1 cellular context compared by ENCODE assay signal in the genomic region with DNA sequence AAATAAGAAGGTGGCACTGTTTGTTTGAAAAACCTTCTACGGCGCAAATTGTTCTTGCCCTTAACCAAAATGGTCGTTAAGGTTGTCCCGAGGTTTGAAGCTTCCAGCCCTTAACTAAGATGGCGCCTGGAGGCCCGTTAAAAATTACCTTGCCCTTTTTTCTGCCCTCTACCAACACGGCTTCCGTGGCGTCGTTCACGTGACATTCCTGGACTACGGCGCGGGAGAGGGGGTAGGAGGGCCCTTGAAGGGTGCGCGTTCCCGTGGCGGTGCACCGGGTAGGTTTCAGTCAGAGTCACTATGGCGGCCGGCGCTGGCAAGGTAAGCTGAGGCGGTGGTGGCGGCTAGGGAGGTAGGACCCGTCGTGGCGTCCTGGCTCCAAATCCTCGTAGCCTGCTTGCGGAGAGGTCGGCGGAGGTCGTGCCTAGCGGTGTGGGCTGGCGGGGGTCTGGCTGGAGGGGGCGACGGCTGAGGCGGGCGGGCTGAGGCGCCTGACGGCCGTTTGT.
A peak's percentile ranks its signal among the peaks of the same experiment; 100 is the strongest.
TF ChIP-seq lines count a peak whose summit lies in the region.

A gene with protein sequence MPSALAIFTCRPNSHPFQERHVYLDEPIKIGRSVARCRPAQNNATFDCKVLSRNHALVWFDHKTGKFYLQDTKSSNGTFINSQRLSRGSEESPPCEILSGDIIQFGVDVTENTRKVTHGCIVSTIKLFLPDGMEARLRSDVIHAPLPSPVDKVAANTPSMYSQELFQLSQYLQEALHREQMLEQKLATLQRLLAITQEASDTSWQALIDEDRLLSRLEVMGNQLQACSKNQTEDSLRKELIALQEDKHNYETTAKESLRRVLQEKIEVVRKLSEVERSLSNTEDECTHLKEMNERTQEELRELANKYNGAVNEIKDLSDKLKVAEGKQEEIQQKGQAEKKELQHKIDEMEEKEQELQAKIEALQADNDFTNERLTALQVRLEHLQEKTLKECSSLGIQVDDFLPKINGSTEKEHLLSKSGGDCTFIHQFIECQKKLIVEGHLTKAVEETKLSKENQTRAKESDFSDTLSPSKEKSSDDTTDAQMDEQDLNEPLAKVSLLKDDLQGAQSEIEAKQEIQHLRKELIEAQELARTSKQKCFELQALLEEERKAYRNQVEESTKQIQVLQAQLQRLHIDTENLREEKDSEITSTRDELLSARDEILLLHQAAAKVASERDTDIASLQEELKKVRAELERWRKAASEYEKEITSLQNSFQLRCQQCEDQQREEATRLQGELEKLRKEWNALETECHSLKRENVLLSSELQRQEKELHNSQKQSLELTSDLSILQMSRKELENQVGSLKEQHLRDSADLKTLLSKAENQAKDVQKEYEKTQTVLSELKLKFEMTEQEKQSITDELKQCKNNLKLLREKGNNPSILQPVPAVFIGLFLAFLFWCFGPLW (plus strand): TSS at position 288 of the 506 bp plus-strand sequence. CDS start 1,343 bp downstream, outside the sequence.

TF ChIP-seq in GM12878, 131 proteins besides CTCF, POLR2A, EP300 and RAD21 (continued from another document and continues in another):
- TF ChIP-seq, protein P1, sequence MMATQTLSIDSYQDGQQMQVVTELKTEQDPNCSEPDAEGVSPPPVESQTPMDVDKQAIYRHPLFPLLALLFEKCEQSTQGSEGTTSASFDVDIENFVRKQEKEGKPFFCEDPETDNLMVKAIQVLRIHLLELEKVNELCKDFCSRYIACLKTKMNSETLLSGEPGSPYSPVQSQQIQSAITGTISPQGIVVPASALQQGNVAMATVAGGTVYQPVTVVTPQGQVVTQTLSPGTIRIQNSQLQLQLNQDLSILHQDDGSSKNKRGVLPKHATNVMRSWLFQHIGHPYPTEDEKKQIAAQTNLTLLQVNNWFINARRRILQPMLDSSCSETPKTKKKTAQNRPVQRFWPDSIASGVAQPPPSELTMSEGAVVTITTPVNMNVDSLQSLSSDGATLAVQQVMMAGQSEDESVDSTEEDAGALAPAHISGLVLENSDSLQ (IDR thresholded peaks at IDR 0.05): no peak
- TF ChIP-seq CHD1 (IDR thresholded peaks at IDR 0.05; ENCODE audit: low read depth, low read length): no peak
- no peak for TF ChIP-seq PAX5 (IDR thresholded peaks at IDR 0.05; ENCODE audit: borderline replicate concordance, low read depth, low read length)
- no peak for TF ChIP-seq CHD4 (IDR thresholded peaks at IDR 0.05)
- peak; percentile 94 for TF ChIP-seq HCFC1 (IDR thresholded peaks at IDR 0.05; ENCODE audit: low read length)
- TF ChIP-seq, protein P2, sequence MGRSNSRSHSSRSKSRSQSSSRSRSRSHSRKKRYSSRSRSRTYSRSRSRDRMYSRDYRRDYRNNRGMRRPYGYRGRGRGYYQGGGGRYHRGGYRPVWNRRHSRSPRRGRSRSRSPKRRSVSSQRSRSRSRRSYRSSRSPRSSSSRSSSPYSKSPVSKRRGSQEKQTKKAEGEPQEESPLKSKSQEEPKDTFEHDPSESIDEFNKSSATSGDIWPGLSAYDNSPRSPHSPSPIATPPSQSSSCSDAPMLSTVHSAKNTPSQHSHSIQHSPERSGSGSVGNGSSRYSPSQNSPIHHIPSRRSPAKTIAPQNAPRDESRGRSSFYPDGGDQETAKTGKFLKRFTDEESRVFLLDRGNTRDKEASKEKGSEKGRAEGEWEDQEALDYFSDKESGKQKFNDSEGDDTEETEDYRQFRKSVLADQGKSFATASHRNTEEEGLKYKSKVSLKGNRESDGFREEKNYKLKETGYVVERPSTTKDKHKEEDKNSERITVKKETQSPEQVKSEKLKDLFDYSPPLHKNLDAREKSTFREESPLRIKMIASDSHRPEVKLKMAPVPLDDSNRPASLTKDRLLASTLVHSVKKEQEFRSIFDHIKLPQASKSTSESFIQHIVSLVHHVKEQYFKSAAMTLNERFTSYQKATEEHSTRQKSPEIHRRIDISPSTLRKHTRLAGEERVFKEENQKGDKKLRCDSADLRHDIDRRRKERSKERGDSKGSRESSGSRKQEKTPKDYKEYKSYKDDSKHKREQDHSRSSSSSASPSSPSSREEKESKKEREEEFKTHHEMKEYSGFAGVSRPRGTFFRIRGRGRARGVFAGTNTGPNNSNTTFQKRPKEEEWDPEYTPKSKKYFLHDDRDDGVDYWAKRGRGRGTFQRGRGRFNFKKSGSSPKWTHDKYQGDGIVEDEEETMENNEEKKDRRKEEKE (IDR thresholded peaks at IDR 0.05): no peak
- no peak for TF ChIP-seq KDM1A (IDR thresholded peaks at IDR 0.05; ENCODE audit: borderline replicate concordance)
- TF ChIP-seq NR2F1 (conservative IDR thresholded peaks at IDR 0.05): peak; percentile 63
- no peak for TF ChIP-seq JUNB (IDR thresholded peaks at IDR 0.05)
- TF ChIP-seq SIN3A (IDR thresholded peaks at IDR 0.05; ENCODE audit: low read depth, low read length): peak; percentile 55; the same call in 1 of the 2 replicates
- 0 out of 2 replicates have a peak, but pooled peaks have one; percentile 39 for TF ChIP-seq PAX8 (IDR thresholded peaks at IDR 0.05)
- no peak for TF ChIP-seq SUPT20H (IDR thresholded peaks at IDR 0.05; ENCODE audit: borderline replicate concordance, control insufficient read depth, low read depth, low read length)
- peak; percentile 96 for TF ChIP-seq RAD51 (IDR thresholded peaks at IDR 0.05)
- TF ChIP-seq, protein P3, sequence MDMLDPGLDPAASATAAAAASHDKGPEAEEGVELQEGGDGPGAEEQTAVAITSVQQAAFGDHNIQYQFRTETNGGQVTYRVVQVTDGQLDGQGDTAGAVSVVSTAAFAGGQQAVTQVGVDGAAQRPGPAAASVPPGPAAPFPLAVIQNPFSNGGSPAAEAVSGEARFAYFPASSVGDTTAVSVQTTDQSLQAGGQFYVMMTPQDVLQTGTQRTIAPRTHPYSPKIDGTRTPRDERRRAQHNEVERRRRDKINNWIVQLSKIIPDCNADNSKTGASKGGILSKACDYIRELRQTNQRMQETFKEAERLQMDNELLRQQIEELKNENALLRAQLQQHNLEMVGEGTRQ (IDR thresholded peaks at IDR 0.05; ENCODE audit: borderline replicate concordance, low read depth, low read length): peak; percentile 92
- TF ChIP-seq SREBF1 (IDR thresholded peaks at IDR 0.05; ENCODE audit: low read length): no peak
- TF ChIP-seq MYC (IDR thresholded peaks at IDR 0.05; ENCODE audit: insufficient read depth, insufficient read length, insufficient replicate concordance, low read length, severe bottlenecking): no peak
- no peak for TF ChIP-seq ZNF384 (IDR thresholded peaks at IDR 0.05; ENCODE audit: borderline replicate concordance, low read depth, low read length)
- TF ChIP-seq LARP7 (IDR thresholded peaks at IDR 0.05): no peak
- TF ChIP-seq SP1 (IDR thresholded peaks at IDR 0.05; ENCODE audit: low read depth, low read length): peak; percentile 69
- TF ChIP-seq ZNF622 (IDR thresholded peaks at IDR 0.05): no peak
- no peak for TF ChIP-seq ZNF274 (IDR thresholded peaks at IDR 0.05; ENCODE audit: insufficient read depth, insufficient read length)
- no peak for TF ChIP-seq NR2C2 (IDR thresholded peaks at IDR 0.05; ENCODE audit: borderline replicate concordance, control insufficient read depth, insufficient read length, low read depth)
- TF ChIP-seq, protein P4, sequence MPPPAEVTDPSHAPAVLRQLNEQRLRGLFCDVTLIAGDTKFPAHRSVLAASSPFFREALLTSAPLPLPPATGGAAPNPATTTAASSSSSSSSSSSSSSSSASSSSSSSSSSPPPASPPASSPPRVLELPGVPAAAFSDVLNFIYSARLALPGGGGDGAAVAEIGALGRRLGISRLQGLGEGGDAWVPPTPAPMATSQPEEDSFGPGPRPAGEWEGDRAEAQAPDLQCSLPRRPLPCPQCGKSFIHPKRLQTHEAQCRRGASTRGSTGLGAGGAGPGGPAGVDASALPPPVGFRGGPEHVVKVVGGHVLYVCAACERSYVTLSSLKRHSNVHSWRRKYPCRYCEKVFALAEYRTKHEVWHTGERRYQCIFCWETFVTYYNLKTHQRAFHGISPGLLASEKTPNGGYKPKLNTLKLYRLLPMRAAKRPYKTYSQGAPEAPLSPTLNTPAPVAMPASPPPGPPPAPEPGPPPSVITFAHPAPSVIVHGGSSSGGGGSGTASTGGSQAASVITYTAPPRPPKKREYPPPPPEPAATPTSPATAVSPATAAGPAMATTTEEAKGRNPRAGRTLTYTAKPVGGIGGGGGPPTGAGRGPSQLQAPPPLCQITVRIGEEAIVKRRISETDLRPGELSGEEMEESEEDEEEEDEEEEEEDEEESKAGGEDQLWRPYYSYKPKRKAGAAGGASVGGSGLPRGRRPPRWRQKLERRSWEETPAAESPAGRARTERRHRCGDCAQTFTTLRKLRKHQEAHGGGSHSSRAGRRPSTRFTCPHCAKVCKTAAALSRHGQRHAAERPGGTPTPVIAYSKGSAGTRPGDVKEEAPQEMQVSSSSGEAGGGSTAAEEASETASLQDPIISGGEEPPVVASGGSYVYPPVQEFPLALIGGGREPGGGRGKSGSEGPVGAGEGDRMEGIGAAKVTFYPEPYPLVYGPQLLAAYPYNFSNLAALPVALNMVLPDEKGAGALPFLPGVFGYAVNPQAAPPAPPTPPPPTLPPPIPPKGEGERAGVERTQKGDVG (CRISPR knock-in tag; IDR thresholded peaks at IDR 0.05): no peak
- 0 out of 2 replicates have a peak, but pooled peaks have one; percentile 20 for TF ChIP-seq ZBED1 (IDR thresholded peaks at IDR 0.05; ENCODE audit: borderline replicate concordance)
- TF ChIP-seq, protein P5, sequence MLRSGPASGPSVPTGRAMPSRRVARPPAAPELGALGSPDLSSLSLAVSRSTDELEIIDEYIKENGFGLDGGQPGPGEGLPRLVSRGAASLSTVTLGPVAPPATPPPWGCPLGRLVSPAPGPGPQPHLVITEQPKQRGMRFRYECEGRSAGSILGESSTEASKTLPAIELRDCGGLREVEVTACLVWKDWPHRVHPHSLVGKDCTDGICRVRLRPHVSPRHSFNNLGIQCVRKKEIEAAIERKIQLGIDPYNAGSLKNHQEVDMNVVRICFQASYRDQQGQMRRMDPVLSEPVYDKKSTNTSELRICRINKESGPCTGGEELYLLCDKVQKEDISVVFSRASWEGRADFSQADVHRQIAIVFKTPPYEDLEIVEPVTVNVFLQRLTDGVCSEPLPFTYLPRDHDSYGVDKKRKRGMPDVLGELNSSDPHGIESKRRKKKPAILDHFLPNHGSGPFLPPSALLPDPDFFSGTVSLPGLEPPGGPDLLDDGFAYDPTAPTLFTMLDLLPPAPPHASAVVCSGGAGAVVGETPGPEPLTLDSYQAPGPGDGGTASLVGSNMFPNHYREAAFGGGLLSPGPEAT (IDR thresholded peaks at IDR 0.05; ENCODE audit: low read depth): peak; percentile 72
- no peak; the same call in 1 of the 2 replicates for TF ChIP-seq NRF1 (conservative IDR thresholded peaks at IDR 0.05; ENCODE audit: low read depth, low read length)
- 0 out of 2 replicates have a peak, but pooled peaks have one; percentile 78 for TF ChIP-seq PML (IDR thresholded peaks at IDR 0.05; ENCODE audit: low read length)
- TF ChIP-seq ETV6 (conservative IDR thresholded peaks at IDR 0.05 in 1 of 2, IDR thresholded peaks at IDR 0.05 in 1 of 2; ENCODE audit: borderline replicate concordance in 1 of 2, low read depth in 1 of 2): no peak
- TF ChIP-seq, protein P6, sequence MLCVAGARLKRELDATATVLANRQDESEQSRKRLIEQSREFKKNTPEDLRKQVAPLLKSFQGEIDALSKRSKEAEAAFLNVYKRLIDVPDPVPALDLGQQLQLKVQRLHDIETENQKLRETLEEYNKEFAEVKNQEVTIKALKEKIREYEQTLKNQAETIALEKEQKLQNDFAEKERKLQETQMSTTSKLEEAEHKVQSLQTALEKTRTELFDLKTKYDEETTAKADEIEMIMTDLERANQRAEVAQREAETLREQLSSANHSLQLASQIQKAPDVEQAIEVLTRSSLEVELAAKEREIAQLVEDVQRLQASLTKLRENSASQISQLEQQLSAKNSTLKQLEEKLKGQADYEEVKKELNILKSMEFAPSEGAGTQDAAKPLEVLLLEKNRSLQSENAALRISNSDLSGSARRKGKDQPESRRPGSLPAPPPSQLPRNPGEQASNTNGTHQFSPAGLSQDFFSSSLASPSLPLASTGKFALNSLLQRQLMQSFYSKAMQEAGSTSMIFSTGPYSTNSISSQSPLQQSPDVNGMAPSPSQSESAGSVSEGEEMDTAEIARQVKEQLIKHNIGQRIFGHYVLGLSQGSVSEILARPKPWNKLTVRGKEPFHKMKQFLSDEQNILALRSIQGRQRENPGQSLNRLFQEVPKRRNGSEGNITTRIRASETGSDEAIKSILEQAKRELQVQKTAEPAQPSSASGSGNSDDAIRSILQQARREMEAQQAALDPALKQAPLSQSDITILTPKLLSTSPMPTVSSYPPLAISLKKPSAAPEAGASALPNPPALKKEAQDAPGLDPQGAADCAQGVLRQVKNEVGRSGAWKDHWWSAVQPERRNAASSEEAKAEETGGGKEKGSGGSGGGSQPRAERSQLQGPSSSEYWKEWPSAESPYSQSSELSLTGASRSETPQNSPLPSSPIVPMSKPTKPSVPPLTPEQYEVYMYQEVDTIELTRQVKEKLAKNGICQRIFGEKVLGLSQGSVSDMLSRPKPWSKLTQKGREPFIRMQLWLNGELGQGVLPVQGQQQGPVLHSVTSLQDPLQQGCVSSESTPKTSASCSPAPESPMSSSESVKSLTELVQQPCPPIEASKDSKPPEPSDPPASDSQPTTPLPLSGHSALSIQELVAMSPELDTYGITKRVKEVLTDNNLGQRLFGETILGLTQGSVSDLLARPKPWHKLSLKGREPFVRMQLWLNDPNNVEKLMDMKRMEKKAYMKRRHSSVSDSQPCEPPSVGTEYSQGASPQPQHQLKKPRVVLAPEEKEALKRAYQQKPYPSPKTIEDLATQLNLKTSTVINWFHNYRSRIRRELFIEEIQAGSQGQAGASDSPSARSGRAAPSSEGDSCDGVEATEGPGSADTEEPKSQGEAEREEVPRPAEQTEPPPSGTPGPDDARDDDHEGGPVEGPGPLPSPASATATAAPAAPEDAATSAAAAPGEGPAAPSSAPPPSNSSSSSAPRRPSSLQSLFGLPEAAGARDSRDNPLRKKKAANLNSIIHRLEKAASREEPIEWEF (IDR thresholded peaks at IDR 0.05; ENCODE audit: insufficient replicate concordance, low read depth, low read length): no peak
- no peak; the same call in 1 of the 2 replicates for TF ChIP-seq GABPA (IDR thresholded peaks at IDR 0.05; ENCODE audit: low read depth)
- peak; percentile 89; the same call in 1 of the 2 replicates for TF ChIP-seq RCOR1 (conservative IDR thresholded peaks at IDR 0.05; ENCODE audit: low read depth, low read length)
- no peak for TF ChIP-seq SREBF2 (IDR thresholded peaks at IDR 0.05; ENCODE audit: low read length)
- TF ChIP-seq ZSCAN29 (IDR thresholded peaks at IDR 0.05): no peak
- peak; percentile 72; the same call in 1 of the 2 replicates for TF ChIP-seq STAT1 (conservative IDR thresholded peaks at IDR 0.05)
- TF ChIP-seq, protein P7, sequence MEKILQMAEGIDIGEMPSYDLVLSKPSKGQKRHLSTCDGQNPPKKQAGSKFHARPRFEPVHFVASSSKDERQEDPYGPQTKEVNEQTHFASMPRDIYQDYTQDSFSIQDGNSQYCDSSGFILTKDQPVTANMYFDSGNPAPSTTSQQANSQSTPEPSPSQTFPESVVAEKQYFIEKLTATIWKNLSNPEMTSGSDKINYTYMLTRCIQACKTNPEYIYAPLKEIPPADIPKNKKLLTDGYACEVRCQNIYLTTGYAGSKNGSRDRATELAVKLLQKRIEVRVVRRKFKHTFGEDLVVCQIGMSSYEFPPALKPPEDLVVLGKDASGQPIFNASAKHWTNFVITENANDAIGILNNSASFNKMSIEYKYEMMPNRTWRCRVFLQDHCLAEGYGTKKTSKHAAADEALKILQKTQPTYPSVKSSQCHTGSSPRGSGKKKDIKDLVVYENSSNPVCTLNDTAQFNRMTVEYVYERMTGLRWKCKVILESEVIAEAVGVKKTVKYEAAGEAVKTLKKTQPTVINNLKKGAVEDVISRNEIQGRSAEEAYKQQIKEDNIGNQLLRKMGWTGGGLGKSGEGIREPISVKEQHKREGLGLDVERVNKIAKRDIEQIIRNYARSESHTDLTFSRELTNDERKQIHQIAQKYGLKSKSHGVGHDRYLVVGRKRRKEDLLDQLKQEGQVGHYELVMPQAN (conservative IDR thresholded peaks at IDR 0.05): peak; percentile 41; the same call in 1 of the 2 replicates
- peak; percentile 40; the same call in 1 of the 2 replicates for TF ChIP-seq ATF7 (IDR thresholded peaks at IDR 0.05; ENCODE audit: low read depth)
- peak; percentile 63 for TF ChIP-seq RELA (IDR thresholded peaks at IDR 0.05; ENCODE audit: borderline replicate concordance, partially characterized antibody)
